ENCODE assay signal across 9 cellular contexts in the genomic region with DNA sequence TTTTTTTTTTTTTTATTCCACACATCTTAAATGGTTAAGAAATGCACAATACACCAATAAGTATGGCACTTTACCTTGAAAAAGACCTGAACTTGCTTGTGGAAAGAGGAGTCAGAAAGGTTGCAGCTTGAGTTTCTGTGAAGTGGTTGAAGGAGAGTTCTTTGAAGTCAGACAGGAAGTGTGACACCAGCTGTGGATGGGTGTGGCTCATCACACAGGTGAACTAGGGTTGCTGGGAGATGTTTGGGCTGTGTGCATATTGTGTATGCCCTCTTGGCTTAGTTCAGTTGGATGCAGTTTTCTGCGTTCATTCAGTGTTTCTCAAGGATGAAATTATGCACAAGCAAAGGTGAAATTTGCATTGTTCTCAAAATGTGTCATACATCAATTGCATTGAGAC. TPM values are rescaled to one million over a fixed set of nuclear protein-coding genes. Genes with fewer than 3 reads are reported as not detected.
DNase-seq lines count a peak whose midpoint lies in the region; ATAC-seq, FAIRE-seq and TF ChIP-seq lines count a peak whose summit lies in the region.
"Had no signal": no experiment of that assay in that cellular context is flagged by ENCODE, and none has a peak within 500 bp of the region (broad histone marks: within the 10 kb centered on the region; RNA-seq: fewer than 3 reads in every experiment).

No MANE protein-coding gene starts in this region.

- H3K4me1 Mint-ChIP-seq in activated CD4-positive, alpha-beta T cell treated with anti-CD3 and anti-CD28 coated beads, Interleukin-2, amount 10 ng/mL, durations not matched to agents 24 days and 14 days = peaks cover 78% of the 10 kb centered on the region

- WGBS in A549 (ENCODE audit: missing lambda C conversion rate) = 95% methylated on average over 1 of the region's 1 CpG

- H3K4me1 ChIP-seq in A549 = peaks cover 84% of the 10 kb centered on the region

- H3K27me3 Mint-ChIP-seq in activated CD4-positive, alpha-beta T cell treated with anti-CD3 and anti-CD28 coated beads, Interleukin-2, amount 10 ng/mL, durations not matched to agents 24 days and 14 days = no peaks in the 10 kb centered on the region

- no peaks in the 10 kb centered on the region for H3K9me3 Mint-ChIP-seq in activated CD4-positive, alpha-beta T cell treated with anti-CD3 and anti-CD28 coated beads, Interleukin-2, amount 10 ng/mL, durations not matched to agents 24 days and 14 days

- CTCF ChIA-PET in A549 (lab: Yijun Ruan, JAX) = interaction anchor here (1.0 to 3.0 kb wide), 2 partner anchors 13 to 28 kb away, joined by 4 to 12 read pairs; no protein-coding TSS in a partner anchor

- peaks cover 79% of the 10 kb centered on the region for H3K36me3 Mint-ChIP-seq in activated CD4-positive, alpha-beta T cell treated with anti-CD3 and anti-CD28 coated beads, Interleukin-2, amount 10 ng/mL, durations not matched to agents 24 days and 14 days (ENCODE audit: low read depth)

- peak overlapping the region; percentile 16; the same call in 2 of the 3 replicates for H3K4me2 ChIP-seq in A549

- no peak for TF ChIP-seq EP300 in A549 (IDR thresholded peaks at IDR 0.05)

- peak overlapping the region; percentile 90 for H3K27ac Mint-ChIP-seq in activated CD4-positive, alpha-beta T cell treated with anti-CD3 and anti-CD28 coated beads, Interleukin-2, amount 10 ng/mL, durations not matched to agents 24 days and 14 days

- H3K4me3 ChIP-seq in A549 = no peak overlapping the region

- ATAC-seq in A549 = no peak
- peak; percentile 54 for ATAC-seq in HG02678 (IDR thresholded peaks at IDR 0.05; ENCODE audit: unreplicated experiment)
- no peak for ATAC-seq in GM21529 (IDR thresholded peaks at IDR 0.05; ENCODE audit: unreplicated experiment)

- TF ChIP-seq POLR2A in A549 (IDR thresholded peaks at IDR 0.05; ENCODE audit: low read length) = no peak

- DNase-seq in A549 (ENCODE audit: low read depth in 1 of 2, low spot score in 1 of 2) (no peak), epithelial cell of prostate (ENCODE audit: low read depth, low spot score) (no peak), NCI-H1417 treated with DMSO at 0.1 percent for 48 hours (lab: John Stamatoyannopoulos, UW) (no peak), HPDE6-E6E7 (ENCODE audit: extremely low spot score) (no peak), glomerular visceral epithelial cell (ENCODE audit: extremely low spot score) (no peak)
- peak; percentile 93 for DNase-seq in activated CD4-positive, alpha-beta T cell treated with anti-CD3 and anti-CD28 coated beads, Interleukin-2, amount 10 ng/mL, durations not matched to agents 24 days and 14 days

- TF ChIP-seq RAD21 in A549 (conservative IDR thresholded peaks at IDR 0.05 in 1 of 2, IDR thresholded peaks at IDR 0.05 in 1 of 2) = no peak

- H3K4me3 Mint-ChIP-seq in activated CD4-positive, alpha-beta T cell treated with anti-CD3 and anti-CD28 coated beads, Interleukin-2, amount 10 ng/mL, durations not matched to agents 24 days and 14 days = peak overlapping the region; percentile 74

- POLR2A ChIA-PET in A549 (lab: Yijun Ruan, JAX) = no interaction called here

- no peak for TF ChIP-seq CTCF in A549 (IDR thresholded peaks at IDR 0.05)

- intact Hi-C loops in activated CD4-positive, alpha-beta T cell treated with anti-CD3 and anti-CD28 coated beads, Interleukin-2, amount 10 ng/mL, durations not matched to agents 24 days and 14 days (cut with micrococcal nuclease) = loop anchor here (1.0 kb wide), 1 partner anchor 8 kb away; no protein-coding TSS in a partner anchor

- H3K27ac ChIP-seq in A549 (no peak overlapping the region), epithelial cell of prostate (peak overlapping the region; percentile 54)
- H3K27ac ChIP-seq: C4-2B had no signal

- no peak for FAIRE-seq in A549 (lab: Jason Lieb, UNC)

- no peaks in the 10 kb centered on the region for H3K9me3 ChIP-seq in A549

TF ChIP-seq in A549, 52 proteins besides CTCF, POLR2A, EP300 and RAD21:
- no peak for TF ChIP-seq BHLHE40 (IDR thresholded peaks at IDR 0.05; ENCODE audit: low read depth, low read length)
- no peak for TF ChIP-seq RCOR1 (IDR thresholded peaks at IDR 0.05; ENCODE audit: low read depth, low read length)
- TF ChIP-seq TP53 (CRISPR knock-in tag; IDR thresholded peaks at IDR 0.05) = no peak
- TF ChIP-seq RARB (CRISPR knock-in tag; IDR thresholded peaks at IDR 0.05) = no peak
- no peak for TF ChIP-seq MAZ (IDR thresholded peaks at IDR 0.05; ENCODE audit: borderline replicate concordance, low read depth, low read length)
- TF ChIP-seq JUN (IDR thresholded peaks at IDR 0.05) = no peak
- TF ChIP-seq, protein P1, sequence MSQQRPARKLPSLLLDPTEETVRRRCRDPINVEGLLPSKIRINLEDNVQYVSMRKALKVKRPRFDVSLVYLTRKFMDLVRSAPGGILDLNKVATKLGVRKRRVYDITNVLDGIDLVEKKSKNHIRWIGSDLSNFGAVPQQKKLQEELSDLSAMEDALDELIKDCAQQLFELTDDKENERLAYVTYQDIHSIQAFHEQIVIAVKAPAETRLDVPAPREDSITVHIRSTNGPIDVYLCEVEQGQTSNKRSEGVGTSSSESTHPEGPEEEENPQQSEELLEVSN (IDR thresholded peaks at IDR 0.05; ENCODE audit: borderline replicate concordance, low read depth) = no peak
- TF ChIP-seq ESRRA (IDR thresholded peaks at IDR 0.05; ENCODE audit: borderline replicate concordance, low read length) = no peak
- TF ChIP-seq HDAC2 (IDR thresholded peaks at IDR 0.05) = no peak
- TF ChIP-seq, protein P2, sequence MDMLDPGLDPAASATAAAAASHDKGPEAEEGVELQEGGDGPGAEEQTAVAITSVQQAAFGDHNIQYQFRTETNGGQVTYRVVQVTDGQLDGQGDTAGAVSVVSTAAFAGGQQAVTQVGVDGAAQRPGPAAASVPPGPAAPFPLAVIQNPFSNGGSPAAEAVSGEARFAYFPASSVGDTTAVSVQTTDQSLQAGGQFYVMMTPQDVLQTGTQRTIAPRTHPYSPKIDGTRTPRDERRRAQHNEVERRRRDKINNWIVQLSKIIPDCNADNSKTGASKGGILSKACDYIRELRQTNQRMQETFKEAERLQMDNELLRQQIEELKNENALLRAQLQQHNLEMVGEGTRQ (IDR thresholded peaks at IDR 0.05) = no peak
- TF ChIP-seq CBX8 (IDR thresholded peaks at IDR 0.05) = no peak
- no peak for TF ChIP-seq FOSL2 (IDR thresholded peaks at IDR 0.05)
- TF ChIP-seq FOSL2 (CRISPR knock-in tag; IDR thresholded peaks at IDR 0.05) = no peak

RNA-seq across cellular contexts. Expression of a gene that starts 6.3 kb away (rescaled TPM):
- 74.9 and 81.7 TPM in 2 replicates for polyA plus RNA-seq in A549 (2011; rRNA removed)
- 53.3 and 68.6 TPM in 2 replicates for polyA plus RNA-seq in A549 (2012; cell fraction: cytosol; rRNA removed)
- polyA plus RNA-seq in A549 (2012; cell fraction: nucleus; rRNA removed) = 128 and 155 TPM in 2 replicates
- 57.2 to 65.5 TPM (median 62.9 TPM) in 3 replicates for polyA plus RNA-seq in A549 (2017; fragmentation: RNase III; extraction: RNeasy Plus Mini Kit Qiagen cat#74134 plus additional on column Dnase treatment)
- 129 and 164 TPM in 2 replicates for polyA minus RNA-seq in A549 (2011; rRNA and poly(A)+ RNA removed)
- 72.4 and 75.7 TPM in 2 replicates for total RNA-seq in activated CD4-positive, alpha-beta T cell treated with anti-CD3 and anti-CD28 coated beads, Interleukin-2, amount 10 ng/mL, durations not matched to agents 24 days and 14 days

RNA-seq across cellular contexts. Expression of a gene that starts 11.4 kb away (rescaled TPM):
- 47.4 and 65.8 TPM in 2 replicates for polyA plus RNA-seq in A549 (2011; rRNA removed)
- 29.1 and 29.9 TPM in 2 replicates for polyA plus RNA-seq in A549 (2012; cell fraction: cytosol; rRNA removed)
- polyA plus RNA-seq in A549 (2012; cell fraction: nucleus; rRNA removed) = 19.6 and 26.9 TPM in 2 replicates
- 6.1 to 10.5 TPM (median 7.2 TPM) in 3 replicates for polyA plus RNA-seq in A549 (2017; fragmentation: RNase III; extraction: RNeasy Plus Mini Kit Qiagen cat#74134 plus additional on column Dnase treatment)
- 17.5 and 24.0 TPM in 2 replicates for polyA minus RNA-seq in A549 (2011; rRNA and poly(A)+ RNA removed)
- total RNA-seq in activated CD4-positive, alpha-beta T cell treated with anti-CD3 and anti-CD28 coated beads, Interleukin-2, amount 10 ng/mL, durations not matched to agents 24 days and 14 days = 33.9 and 35.5 TPM in 2 replicates
